14 cellular contexts compared by ENCODE assay signal in the genomic region with DNA sequence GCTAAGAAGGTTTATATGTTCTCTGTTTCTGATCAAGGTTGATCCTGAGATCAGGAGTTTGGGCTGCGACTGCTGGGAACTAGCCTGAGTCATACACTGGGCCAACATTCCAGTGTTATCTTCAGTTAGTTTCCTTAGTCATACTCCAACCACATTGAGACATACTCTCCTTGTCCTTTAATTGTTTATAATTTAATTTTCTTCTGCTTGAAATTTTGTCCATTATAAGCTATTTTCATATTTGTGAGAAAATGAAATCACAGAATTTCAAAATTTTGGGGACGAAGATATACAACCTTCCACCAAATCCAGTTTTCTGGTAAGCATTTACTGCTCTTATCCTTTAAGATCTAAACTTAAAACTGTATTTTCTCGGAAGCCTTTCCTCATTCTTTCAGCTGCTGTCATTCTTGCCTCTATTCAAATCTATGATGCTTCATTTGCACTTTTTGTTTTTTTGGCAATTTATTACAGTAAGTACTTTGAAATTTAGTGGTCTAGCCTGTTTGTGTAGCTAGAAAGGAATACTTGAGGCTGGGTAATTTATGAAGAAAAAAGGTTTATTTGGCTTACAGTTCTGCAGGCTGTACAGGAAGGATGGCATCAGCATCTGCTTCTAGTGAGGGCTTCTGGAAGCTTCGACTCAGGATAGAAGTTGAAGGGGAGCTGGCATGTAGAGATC.
DNase-seq lines count a peak whose midpoint lies in the region; ATAC-seq and TF ChIP-seq lines count a peak whose summit lies in the region.
"Had no signal": no experiment of that assay in that cellular context is flagged by ENCODE, and none has a peak within 500 bp of the region (broad histone marks: within the 10 kb centered on the region; RNA-seq: fewer than 3 reads in every experiment).

No MANE protein-coding gene starts in this region.

- 59 to 75% (median 70%) methylated on average over 4 of the region's 4 CpGs for WGBS in stomach, 5 donors

- no peaks in the 10 kb centered on the region for H3K79me2 ChIP-seq in fibroblast of lung (ENCODE audit: control insufficient read depth, insufficient read depth, low read length)

- TF ChIP-seq POLR2A in stomach (IDR thresholded peaks at IDR 0.05), result no peak

- H3K4me1 ChIP-seq in RWPE2 (ENCODE audit: insufficient read depth, poor library complexity, severe bottlenecking) (peaks cover 10% of the 10 kb centered on the region), fibroblast of lung (ENCODE audit: control insufficient read depth, extremely low read depth, insufficient read depth, low read length) (no peaks in the 10 kb centered on the region), stomach (no peaks in the 10 kb centered on the region)
- H3K4me1 ChIP-seq: HAP-1 had no signal

- no peak overlapping the region for H3K4me2 ChIP-seq in fibroblast of lung (ENCODE audit: extremely low read depth, insufficient read depth, low read length)

- H3K27me3 ChIP-seq in RWPE2 (ENCODE audit: insufficient read depth, poor library complexity, severe bottlenecking), result no peaks in the 10 kb centered on the region
- H3K27me3 ChIP-seq in fibroblast of lung (ENCODE audit: control insufficient read depth, insufficient read depth, low read length), result no peaks in the 10 kb centered on the region
- no peaks in the 10 kb centered on the region for H3K27me3 ChIP-seq in stomach

- no peak overlapping the region for H3K9ac ChIP-seq in fibroblast of lung (ENCODE audit: insufficient read depth, low read length)

- H3K27ac ChIP-seq in RWPE2 (ENCODE audit: poor library complexity, severe bottlenecking) (no peak overlapping the region), fibroblast of lung (ENCODE audit: insufficient read depth, low read length) (no peak overlapping the region), stomach (peak overlapping the region in 3 of 5 donors; percentile 20 to 31 (median 29))
- H3K27ac ChIP-seq: HL-60, VCaP had no signal

- no peak for TF ChIP-seq CTCF in RWPE2 (IDR thresholded peaks at IDR 0.05; ENCODE audit: poor library complexity, severe bottlenecking)
- no peak for TF ChIP-seq CTCF in fibroblast of lung (conservative IDR thresholded peaks at IDR 0.05 in 1 of 2, IDR thresholded peaks at IDR 0.05 in 1 of 2; ENCODE audit: low read depth in 1 of 2, low read length in 2 of 2)
- TF ChIP-seq CTCF in stomach (IDR thresholded peaks at IDR 0.05), result no peak

- no peak for TF ChIP-seq EP300 in stomach (IDR thresholded peaks at IDR 0.05)

- H3K36me3 ChIP-seq in RWPE2 (ENCODE audit: low read depth) (no peaks in the 10 kb centered on the region), fibroblast of lung (ENCODE audit: control insufficient read depth, insufficient read depth, low read length) (no peaks in the 10 kb centered on the region), stomach (no peaks in the 10 kb centered on the region)
- H3K36me3 ChIP-seq: HAP-1 had no signal

- H3K4me3 ChIP-seq in RWPE2 (ENCODE audit: severe bottlenecking) (no peak overlapping the region), fibroblast of lung (replicated peaks in 1 of 4; ENCODE audit: control extremely low read depth in 1 of 4, insufficient read depth in 1 of 4, low read depth in 3 of 4, low read length in 4 of 4) (peak overlapping the region in 2 of 4 experiments; percentile 14 to 54), stomach (no peak overlapping the region)
- H3K4me3 ChIP-seq: HAP-1 had no signal

- no peak overlapping the region for H2AFZ ChIP-seq in fibroblast of lung (ENCODE audit: low read length)

- intact Hi-C loops in stomach (cut with DNase I; ENCODE audit: low total_unique reads), result no loop called here

- H4K20me1 ChIP-seq in fibroblast of lung (ENCODE audit: control insufficient read depth, extremely low read depth, insufficient read depth, low read length), result no peaks in the 10 kb centered on the region

- H3K9me3 ChIP-seq in RWPE2 (ENCODE audit: severe bottlenecking), result no peaks in the 10 kb centered on the region
- H3K9me3 ChIP-seq in fibroblast of lung (ENCODE audit: control insufficient read depth, insufficient read depth, low read depth, low read length), result no peaks in the 10 kb centered on the region
- H3K9me3 ChIP-seq in stomach, result no peaks in the 10 kb centered on the region
- H3K9me3 ChIP-seq: HAP-1 had no signal

- ATAC-seq in RWPE2 (ENCODE audit: low read depth) (peak; percentile 99), HG03571 (IDR thresholded peaks at IDR 0.05; ENCODE audit: unreplicated experiment) (no peak), HG03460 (IDR thresholded peaks at IDR 0.05; ENCODE audit: unreplicated experiment) (no peak)
- ATAC-seq: naive thymus-derived CD8-positive, alpha-beta T cell; stimulated activated naive B cell treated with anti-CD40 and anti-IgM and Interleukin-4, amounts not matched to agents 10 μg/mL and 1 μg/mL and 100 μg/mL, for 72 hours had no signal

- DNase-seq in GM04504 (ENCODE audit: low read depth) (peak; percentile 42), RWPE2 (ENCODE audit: low spot score) (peak; percentile 38), fibroblast of lung (ENCODE audit: low read depth in 2 of 2) (peak; percentile 86 to 95), stomach (peak; percentile 33), T-helper 9 cell (no peak), NCI-H82 (lab: John Stamatoyannopoulos, UW) (no peak)
- DNase-seq: naive thymus-derived CD8-positive, alpha-beta T cell; NCI-H1436; stimulated activated naive B cell treated with anti-CD40 and anti-IgM and Interleukin-4, amounts not matched to agents 10 μg/mL and 1 μg/mL and 100 μg/mL, for 72 hours had no signal

Comparison
In these comparisons a context has a peak if more than half of its experiments do, and no peak if none do; other contexts are left out.
1. DNase-seq: peak in GM04504 (single experiment), RWPE2 (single experiment), fibroblast of lung (2 of 2) and stomach (single experiment); none in T-helper 9 cell (single experiment) and NCI-H82 (single experiment).
2. H3K27ac ChIP-seq: peak in stomach (3 of 5); none in RWPE2 (single experiment) and fibroblast of lung (single experiment).